Comparison of ENCODE assay signal across 18 cellular contexts in genomic region chr12:58086930-58087329, GRCh38.
"Had no signal": no experiment of that assay in that cellular context is flagged by ENCODE, and none has a peak within 500 bp of the region (broad histone marks: within the 10 kb centered on the region; RNA-seq: fewer than 3 reads in every experiment).

No MANE protein-coding gene starts in this region.

- DNase-seq: cortex of kidney; dorsolateral prefrontal cortex; effector CD8-positive, alpha-beta T cell; gastrocnemius medialis; islet precursor cell; left lung; mesenchymal stem cell; naive B cell; nephron progenitor cell; posterior cingulate gyrus; sigmoid colon; small intestine; stimulated activated CD4-positive, alpha-beta T cell treated with anti-CD3 and anti-CD28 coated beads, Interleukin-12 subunit alpha, Interleukin-12 subunit beta, amount 100 ng/mL, for 4 hours; stimulated activated CD4-positive, alpha-beta T cell treated with anti-CD3 and anti-CD28 coated beads, Interleukin-2, amount 100 ng/mL, for 48 hours; stimulated activated naive CD4-positive, alpha-beta T cell treated with Interleukin-2 at 50 U/mL for 16 hours had no signal

- H3K36me3 ChIP-seq: gastrocnemius medialis, left lung, sigmoid colon had no signal

- H3K9me3 Mint-ChIP-seq: naive B cell, nephron progenitor cell, type B pancreatic cell had no signal

- H3K9me3 ChIP-seq: gastrocnemius medialis, left lung had no signal

- H3K27me3 ChIP-seq: gastrocnemius medialis, left lung, sigmoid colon had no signal

- H3K4me1 Mint-ChIP-seq: naive B cell, nephron progenitor cell had no signal

- ATAC-seq: left lung had no signal

- H3K4me1 ChIP-seq: left lung had no signal

- H3K36me3 Mint-ChIP-seq: type B pancreatic cell had no signal

- H3K4me3 Mint-ChIP-seq: naive B cell, nephron progenitor cell, type B pancreatic cell had no signal

- H3K27ac ChIP-seq: dorsolateral prefrontal cortex, left lung, sigmoid colon had no signal

- FAIRE-seq: small intestine, urothelium cell line had no signal

- H3K4me3 ChIP-seq: dorsolateral prefrontal cortex, gastrocnemius medialis, left lung, lung, sigmoid colon had no signal

- H3K27ac Mint-ChIP-seq: naive B cell, nephron progenitor cell, type B pancreatic cell had no signal
